In the genomic region with DNA sequence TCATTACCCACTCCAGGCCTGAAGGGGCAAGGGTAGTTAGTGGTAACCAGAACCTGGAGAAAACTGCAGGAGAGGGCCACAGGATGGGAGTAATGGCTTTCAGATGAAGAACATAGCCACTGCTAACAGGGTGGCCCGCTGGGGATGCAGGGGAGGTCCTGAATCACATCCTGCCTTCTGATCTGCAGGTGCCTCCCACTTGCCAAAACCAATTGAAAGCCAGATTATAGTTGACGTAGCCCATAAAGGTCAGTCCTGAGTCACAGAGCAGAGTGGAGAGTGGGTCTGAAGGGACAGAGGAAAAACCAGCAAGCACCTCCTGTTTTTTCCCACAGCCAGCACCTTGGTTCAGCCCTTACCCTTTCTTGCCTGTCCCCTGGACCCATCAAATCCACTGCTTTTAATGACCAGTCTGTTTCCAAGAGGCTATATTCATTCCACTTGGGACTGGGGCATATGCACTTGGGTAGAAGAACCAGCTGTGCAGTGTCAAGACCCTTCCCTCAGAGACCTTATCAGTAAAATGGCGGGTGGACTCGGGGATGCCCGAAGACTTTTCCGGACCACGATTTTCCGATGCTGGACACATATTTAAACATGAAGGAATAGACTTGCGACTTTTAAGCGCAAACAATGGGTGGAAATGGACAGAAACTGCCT, we compare ENCODE assay signal across 8 cellular contexts. TPM values are rescaled to one million over a fixed set of nuclear protein-coding genes. Genes with fewer than 3 reads are reported as not detected.
DNase-seq lines count a peak whose midpoint lies in the region; ATAC-seq and TF ChIP-seq lines count a peak whose summit lies in the region.

No MANE protein-coding gene starts in this region.

- H3K36me3 ChIP-seq in BJ (ENCODE audit: control insufficient read depth, insufficient read depth, low read length) (no peaks in the 10 kb centered on the region), OCI-LY1 (ENCODE audit: insufficient read depth, low read length) (no peaks in the 10 kb centered on the region), prostate gland (no peaks in the 10 kb centered on the region)

- 0 out of 2 replicates have a peak, but pooled peaks have one; percentile 6 for TF ChIP-seq CTCF in BJ (IDR thresholded peaks at IDR 0.05; ENCODE audit: insufficient read depth, low read depth, low read length)
- no peak for TF ChIP-seq CTCF in OCI-LY1 (IDR thresholded peaks at IDR 0.05; ENCODE audit: low read length)
- TF ChIP-seq CTCF in prostate gland (IDR thresholded peaks at IDR 0.05): no peak

- no peaks in the 10 kb centered on the region for H3K79me2 ChIP-seq in OCI-LY1 (ENCODE audit: insufficient read depth, low read length)

- peaks cover 13% of the 10 kb centered on the region for H3K9me3 Mint-ChIP-seq in activated naive CD8-positive, alpha-beta T cell treated with anti-CD3 and anti-CD28 coated beads, Interleukin-2, amount 50 U/mL, for 24 hours

- peak overlapping the region; percentile 86 for H3K4me3 Mint-ChIP-seq in activated naive CD8-positive, alpha-beta T cell treated with anti-CD3 and anti-CD28 coated beads, Interleukin-2, amount 50 U/mL, for 24 hours

- no peaks in the 10 kb centered on the region for H4K20me1 ChIP-seq in OCI-LY1 (ENCODE audit: insufficient read depth, low read length)

- H3K9me2 ChIP-seq in OCI-LY1 (ENCODE audit: low read depth, low read length): no peaks in the 10 kb centered on the region

- H3K27me3 ChIP-seq in BJ (ENCODE audit: control insufficient read depth, insufficient read depth, low read length) (no peaks in the 10 kb centered on the region), OCI-LY1 (ENCODE audit: insufficient read depth, low read length) (no peaks in the 10 kb centered on the region), prostate gland (replicated peaks; ENCODE audit: insufficient read depth) (no peaks in the 10 kb centered on the region)

- peak overlapping the region; percentile 87 for H3K4me2 ChIP-seq in OCI-LY1 (ENCODE audit: low read length)

- peak overlapping the region; percentile 81 for H3K27ac Mint-ChIP-seq in activated naive CD8-positive, alpha-beta T cell treated with anti-CD3 and anti-CD28 coated beads, Interleukin-2, amount 50 U/mL, for 24 hours

- peaks cover 14% of the 10 kb centered on the region for H3K4me1 ChIP-seq in OCI-LY1 (ENCODE audit: insufficient read depth, low read length, severe bottlenecking)
- H3K4me1 ChIP-seq in prostate gland (replicated peaks): no peaks in the 10 kb centered on the region

- H3F3A ChIP-seq in OCI-LY1 (ENCODE audit: insufficient read depth, low read length): no peaks in the 10 kb centered on the region

- H3K4me3 ChIP-seq in BJ (ENCODE audit: low read depth, low read length) (peak overlapping the region; percentile 66), OCI-LY1 (ENCODE audit: low read depth, low read length, poor library complexity, severe bottlenecking) (peak overlapping the region; percentile 62), prostate gland (peak overlapping the region; percentile 47 to 62)

- no peaks in the 10 kb centered on the region for H3K9me3 ChIP-seq in OCI-LY1 (ENCODE audit: low read length)
- H3K9me3 ChIP-seq in prostate gland: no peaks in the 10 kb centered on the region

- peaks cover 12% of the 10 kb centered on the region for H3K36me3 Mint-ChIP-seq in activated naive CD8-positive, alpha-beta T cell treated with anti-CD3 and anti-CD28 coated beads, Interleukin-2, amount 50 U/mL, for 24 hours (ENCODE audit: low read depth)

- ATAC-seq in activated naive CD8-positive, alpha-beta T cell treated with anti-CD3 and anti-CD28 coated beads, Interleukin-2, amount 50 U/mL, for 24 hours: peak; percentile 97
- peak; percentile 70 for ATAC-seq in left ventricle myocardium superior
- no peak for ATAC-seq in HG03432 (IDR thresholded peaks at IDR 0.05; ENCODE audit: unreplicated experiment)

- peak overlapping the region; percentile 63 for H3K9ac ChIP-seq in OCI-LY1 (ENCODE audit: low read length)

- POLR2A ChIA-PET in BJ (lab: Charles Lee): no interaction called here

- peaks cover 23% of the 10 kb centered on the region for H3K4me1 Mint-ChIP-seq in activated naive CD8-positive, alpha-beta T cell treated with anti-CD3 and anti-CD28 coated beads, Interleukin-2, amount 50 U/mL, for 24 hours

- peaks cover 44% of the 10 kb centered on the region for H3K27me3 Mint-ChIP-seq in activated naive CD8-positive, alpha-beta T cell treated with anti-CD3 and anti-CD28 coated beads, Interleukin-2, amount 50 U/mL, for 24 hours

- 21% methylated on average over 8 of the region's 10 CpGs for WGBS in prostate gland

- DNase-seq in BJ (ENCODE audit: low read depth) (no peak), GOT3 (lab: John Stamatoyannopoulos, UW) (peak; percentile 50), left ventricle myocardium superior (peak; percentile 39), prostate gland (ENCODE audit: low spot score) (no peak), NCI-H345 treated with DMSO at 0.1 percent for 48 hours (lab: John Stamatoyannopoulos, UW; ENCODE audit: unreplicated experiment) (no peak)
- peak; percentile 68 for DNase-seq in activated naive CD8-positive, alpha-beta T cell treated with anti-CD3 and anti-CD28 coated beads, Interleukin-2, amount 50 U/mL, for 24 hours

- intact Hi-C loops in left ventricle myocardium superior (cut with micrococcal nuclease): no loop called here
- intact Hi-C loops in prostate gland (cut with DNase I): no loop called here

- CTCF ChIA-PET in BJ (lab: Yijun Ruan, JAX): interaction anchor here (0.7 kb wide), 1 partner anchor 743 kb away, joined by 3 read pairs; no protein-coding TSS in a partner anchor

- no peak overlapping the region for H3K27ac ChIP-seq in OCI-LY1 (ENCODE audit: low read depth, low read length, poor library complexity, severe bottlenecking)
- H3K27ac ChIP-seq in prostate gland: peak overlapping the region; percentile 55 to 62

- peak overlapping the region; percentile 67 for H2AFZ ChIP-seq in OCI-LY1 (ENCODE audit: low read length)

- no peak for TF ChIP-seq POLR2A in prostate gland (IDR thresholded peaks at IDR 0.05)

RNA-seq across cellular contexts. Expression of a gene that starts 0.6 kb away (rescaled TPM):
- 5.5 and 12.4 TPM in 2 replicates for polyA plus RNA-seq in BJ (2011; rRNA removed)
- polyA minus RNA-seq in BJ (2011; rRNA and poly(A)+ RNA removed): 2.8 and 4.3 TPM in 2 replicates
- total RNA-seq in left ventricle myocardium superior (2.3 TPM), prostate gland (10 to 100 TPM in 1 of 2 donors, 1 to 10 TPM in 1; 2.9 to 17.4 TPM)

RNA-seq across cellular contexts. Expression of a gene that starts 43.7 kb away (rescaled TPM):
- 11.7 and 32.5 TPM in 2 replicates for polyA plus RNA-seq in BJ (2011; rRNA removed)
- polyA minus RNA-seq in BJ (2011; rRNA and poly(A)+ RNA removed): 17.1 and 17.9 TPM in 2 replicates
- total RNA-seq in left ventricle myocardium superior (22.4 TPM), prostate gland (10 to 100 TPM; 23.3 to 35.6 TPM)

Comparison
In these comparisons a context has a peak if more than half of its experiments do, and no peak if none do; other contexts are left out.
1. DNase-seq: peak in GOT3 (single experiment), activated naive CD8-positive, alpha-beta T cell treated with anti-CD3 and anti-CD28 coated beads, Interleukin-2, amount 50 U/mL, for 24 hours (single experiment) and left ventricle myocardium superior (single experiment); none in BJ (single experiment), prostate gland (single experiment) and NCI-H345 treated with DMSO at 0.1 percent for 48 hours (single experiment).
2. Peak in every context shown above with its lines, with median percentiles within 50 percentile points of each other: H3K4me3 ChIP-seq.